1 cellular context compared by ENCODE assay signal in the genomic region with DNA sequence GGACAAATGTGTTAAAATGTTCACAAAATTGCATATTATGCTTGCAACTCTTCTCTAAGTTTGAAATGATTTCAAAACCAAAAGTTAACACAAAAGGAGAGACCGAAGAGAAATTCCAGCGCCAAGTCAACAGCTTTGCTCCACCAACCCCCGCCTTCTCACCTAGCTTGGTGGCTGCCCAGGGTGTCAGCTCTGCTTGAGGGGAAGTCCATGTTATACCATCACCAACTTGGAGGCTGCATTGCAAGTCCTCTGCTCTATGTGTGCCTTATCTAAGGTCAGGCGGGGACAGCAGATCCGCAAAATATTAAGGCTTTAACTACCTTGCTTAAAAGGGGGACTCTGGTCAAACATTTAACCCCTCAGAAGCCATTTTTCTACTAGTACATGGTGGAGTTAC.
TF ChIP-seq lines count a peak whose summit lies in the region.

No MANE protein-coding gene starts in this region.

TF ChIP-seq in K562, 482 proteins besides CTCF, POLR2A, EP300 and RAD21:
- no peak for TF ChIP-seq PRPF4 (IDR thresholded peaks at IDR 0.05; ENCODE audit: insufficient read depth, low read depth, low read length, poor library complexity, severe bottlenecking)
- no peak for TF ChIP-seq SMAD1 (IDR thresholded peaks at IDR 0.05; ENCODE audit: low read depth, low read length, partially characterized antibody)
